ENCODE assay signal across 8 cellular contexts in the genomic region with DNA sequence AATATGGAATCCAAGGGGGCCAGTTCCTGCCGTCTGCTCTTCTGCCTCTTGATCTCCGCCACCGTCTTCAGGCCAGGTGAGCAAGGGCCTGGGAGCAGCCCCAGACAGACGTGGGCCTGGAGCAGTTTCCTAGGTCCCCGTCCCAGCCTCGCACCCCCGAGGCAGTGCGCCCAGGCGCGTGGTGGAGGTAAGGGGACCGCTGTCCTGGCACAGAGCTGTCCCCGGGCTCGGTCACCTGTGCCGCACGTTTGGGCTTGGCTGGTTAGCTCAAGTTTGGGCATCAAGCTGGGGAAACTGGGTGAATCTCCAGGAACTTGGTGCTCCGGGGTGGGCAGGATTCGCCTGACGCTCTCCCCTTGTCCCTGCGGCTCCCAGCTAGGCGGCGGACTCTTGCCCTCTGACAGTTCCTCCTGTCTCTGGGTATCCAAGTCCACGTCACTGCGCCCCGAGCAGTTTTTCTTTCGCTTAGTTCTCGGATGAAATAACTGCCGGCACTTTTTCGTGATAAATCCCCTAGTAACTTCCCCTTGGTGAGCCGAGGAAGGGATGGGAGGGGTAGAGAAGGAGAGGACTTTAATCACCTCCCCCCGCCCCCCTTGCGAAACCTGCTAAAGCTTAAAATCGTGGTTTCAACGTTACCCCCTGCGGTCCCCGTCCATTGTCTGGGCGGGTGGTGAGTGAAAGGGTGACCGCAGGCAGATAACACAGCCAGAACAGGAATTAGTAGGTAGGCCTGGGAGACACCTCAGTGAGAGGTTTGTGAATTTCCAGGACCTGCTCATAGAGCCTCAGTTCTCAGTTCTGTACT. TPM values are rescaled to one million over a fixed set of nuclear protein-coding genes. Genes with fewer than 3 reads are reported as not detected.
DNase-seq lines count a peak whose midpoint lies in the region; ATAC-seq and TF ChIP-seq lines count a peak whose summit lies in the region.

No MANE protein-coding gene starts in this region.

- peak overlapping the region; percentile 76 for H3K4me3 ChIP-seq in A673 (ENCODE audit: low read depth, low read length, poor library complexity, severe bottlenecking)
- peak overlapping the region; percentile 82 for H3K4me3 ChIP-seq in endocrine pancreas (ENCODE audit: control insufficient read depth, insufficient read depth, low read length)

- ATAC-seq in GM18519 (IDR thresholded peaks at IDR 0.05; ENCODE audit: low FRiP score, unreplicated experiment) (peak; percentile 17), HG03045 (IDR thresholded peaks at IDR 0.05; ENCODE audit: unreplicated experiment) (peak; percentile 32)

- no TSS peak for BruUV-seq in A673 (replicated peaks; lab: Mats Ljungman, UMichigan)

- H3K27ac ChIP-seq in A673 (ENCODE audit: low read depth, low read length, poor library complexity, severe bottlenecking): peak overlapping the region; percentile 66

- DNase-seq in A673 (ENCODE audit: low spot score): peak; percentile 64
- peak; percentile 89 for DNase-seq in NCI-H69 (lab: John Stamatoyannopoulos, UW)
- peak; percentile 47 to 76 (median 55) for DNase-seq in activated CD8-positive, alpha-beta memory T cell treated with anti-CD3 and anti-CD28 coated beads for 48 hours (ENCODE audit: low read depth in 2 of 3, low spot score in 2 of 3)
- peak; percentile 91 for DNase-seq in mesenteric fat pad (ENCODE audit: low spot score)
- DNase-seq in stimulated activated CD8-positive, alpha-beta memory T cell treated with anti-CD3 and anti-CD28 coated beads, Interleukin-15, amount 100 ng/mL, for 48 hours (ENCODE audit: low read depth in 2 of 2): peak; percentile 80 to 86

- H3K4me1 ChIP-seq in A673 (ENCODE audit: insufficient read depth, low read length, poor library complexity, severe bottlenecking) (peaks cover 17% of the 10 kb centered on the region), endocrine pancreas (ENCODE audit: control insufficient read depth, insufficient read depth, low read length) (peaks cover 19% of the 10 kb centered on the region)

- POLR2A ChIA-PET in A673 (lab: Charles Lee; ENCODE audit: low non-redundant PET): no interaction called here

- TF ChIP-seq CTCF in A673 (conservative IDR thresholded peaks at IDR 0.05; ENCODE audit: low read depth, low read length): no peak

- H3K36me3 ChIP-seq in A673 (ENCODE audit: insufficient read depth, low read length, poor library complexity, severe bottlenecking) (no peaks in the 10 kb centered on the region), endocrine pancreas (ENCODE audit: control insufficient read depth, insufficient read depth, low read length) (no peaks in the 10 kb centered on the region)

- H3K27me3 ChIP-seq in A673 (replicated peaks; ENCODE audit: insufficient read depth, low read depth, low read length, poor library complexity) (no peaks in the 10 kb centered on the region), endocrine pancreas (ENCODE audit: control insufficient read depth, insufficient read depth, low read length) (no peaks in the 10 kb centered on the region)

- intact Hi-C loops in A673 (cut with micrococcal nuclease; ENCODE audit: unreplicated experiment): loop anchor here (2.0 to 10.0 kb wide), 8 partner anchors 383 to 1747 kb away; no protein-coding TSS in a partner anchor

- peak overlapping the region; percentile 98 for H3K9ac ChIP-seq in endocrine pancreas (ENCODE audit: control insufficient read depth, insufficient read depth, low read length)

- H3K9me3 ChIP-seq in A673 (ENCODE audit: low read depth, low read length, poor library complexity, severe bottlenecking): no peaks in the 10 kb centered on the region
- no peaks in the 10 kb centered on the region for H3K9me3 ChIP-seq in endocrine pancreas (ENCODE audit: control insufficient read depth, low read length)

- CTCF ChIA-PET in A673 (lab: Charles Lee): interaction anchor here (0.6 kb wide), 2 partner anchors 541 to 1096 kb away, joined by 3 to 10 read pairs; no protein-coding TSS in a partner anchor

RNA-seq across cellular contexts. Expression of a gene that starts 0.9 kb away (rescaled TPM):
- total RNA-seq in A673 (2021): 36.8 and 45.2 TPM in 2 replicates
- 9.9 TPM for total RNA-seq in mesenteric fat pad

Comparison
In these comparisons a context has a peak if more than half of its experiments do, and no peak if none do; other contexts are left out.
1. Peak in every context shown above with its lines: DNase-seq, ATAC-seq, H3K4me3 ChIP-seq and H3K27ac ChIP-seq.